Comparison of ENCODE assay signal across 12 cellular contexts in genomic region chr1:221868894-221869293, GRCh38.
DNase-seq lines count a peak whose midpoint lies in the region; ATAC-seq, FAIRE-seq and TF ChIP-seq lines count a peak whose summit lies in the region.
"Had no signal": no experiment of that assay in that cellular context is flagged by ENCODE, and none has a peak within 500 bp of the region (broad histone marks: within the 10 kb centered on the region; RNA-seq: fewer than 3 reads in every experiment).

No MANE protein-coding gene starts in this region.

- H3K36me3 ChIP-seq in bronchial epithelial cell (ENCODE audit: control insufficient read depth, insufficient read depth, low read length), result no peaks in the 10 kb centered on the region

- no peak overlapping the region for H3K4me3 ChIP-seq in bronchial epithelial cell (ENCODE audit: low read depth, low read length)

- DNase-seq in EH (ENCODE audit: low read depth) (peak; percentile 92), NCI-H1417 treated with DMSO at 0.1 percent for 48 hours (lab: John Stamatoyannopoulos, UW) (peak; percentile 72), bronchial epithelial cell (ENCODE audit: low read depth) (peak; percentile 95), non-pigmented ciliary epithelial cell (ENCODE audit: low read depth) (peak; percentile 48), sciatic nerve (ENCODE audit: low spot score) (no peak), OCI-M2 (lab: John Stamatoyannopoulos, UW; ENCODE audit: unreplicated experiment) (no peak)
- DNase-seq: activated CD4-positive, alpha-beta memory T cell treated with anti-CD3 and anti-CD28 coated beads, Interleukin-2, amount 10 ng/mL, durations not matched to agents 7 days and 5 days; NCI-H1092; NK-92 treated with Interleukin-12 subunit alpha and Interleukin-12 subunit beta, amount 100 ng/mL, for 24 hours had no signal

- no peaks in the 10 kb centered on the region for H3K27me3 ChIP-seq in bronchial epithelial cell (ENCODE audit: control insufficient read depth, insufficient read depth, low read length)

- no peak for TF ChIP-seq CTCF in bronchial epithelial cell (IDR thresholded peaks at IDR 0.05; ENCODE audit: insufficient read depth, low read length, severe bottlenecking)

- intact Hi-C loops in sciatic nerve (cut with DNase I), result no loop called here

- FAIRE-seq in bronchial epithelial cell (lab: Jason Lieb, UNC), result no peak
- FAIRE-seq: GM12892 had no signal

- ATAC-seq in sciatic nerve (no peak), HG02759 (IDR thresholded peaks at IDR 0.05; ENCODE audit: unreplicated experiment) (no peak), HG03135 (IDR thresholded peaks at IDR 0.05; ENCODE audit: unreplicated experiment) (no peak)

Comparison
In these comparisons a context has a peak if more than half of its experiments do, and no peak if none do; other contexts are left out.
1. DNase-seq: peak in EH (single experiment), NCI-H1417 treated with DMSO at 0.1 percent for 48 hours (single experiment), bronchial epithelial cell (single experiment) and non-pigmented ciliary epithelial cell (single experiment); none in sciatic nerve (single experiment) and OCI-M2 (single experiment).